12 cellular contexts compared by ENCODE assay signal in the genomic region with DNA sequence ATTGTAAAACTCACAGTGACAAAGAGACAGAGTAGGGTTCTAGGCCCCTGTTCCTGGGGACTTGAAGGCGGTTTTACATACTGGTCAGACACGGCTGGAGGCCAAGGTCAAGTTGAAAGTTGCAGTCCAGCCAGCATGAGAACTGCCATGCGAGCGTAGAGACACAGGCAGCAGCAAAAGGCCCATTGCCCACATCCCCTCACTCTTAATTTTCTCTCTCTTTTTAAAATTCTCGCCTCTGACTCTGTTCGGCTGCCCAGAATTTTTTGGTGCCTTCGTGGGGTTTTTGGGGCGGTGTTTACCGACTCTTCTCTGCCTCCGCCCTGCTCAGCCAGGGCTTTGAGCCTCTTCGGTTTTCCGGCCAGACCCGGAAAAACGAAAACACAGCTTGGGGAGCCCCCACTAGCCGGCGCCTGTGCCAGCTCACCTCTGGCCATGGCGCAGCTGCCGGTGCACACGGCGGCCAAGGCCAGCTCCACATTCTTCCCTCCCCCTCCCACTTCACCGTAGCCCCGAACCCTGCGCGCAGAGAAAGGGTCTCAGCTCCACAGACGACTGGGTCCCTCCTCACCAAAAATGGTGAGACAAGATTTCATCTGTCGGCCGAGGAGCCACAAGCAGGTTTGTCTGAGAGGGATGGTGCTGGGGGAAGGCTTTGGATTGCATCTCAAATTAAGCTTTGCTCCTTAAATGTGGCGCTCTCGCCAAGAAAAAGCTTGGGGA. TPM values are rescaled to one million over a fixed set of nuclear protein-coding genes. Genes with fewer than 3 reads are reported as not detected.
DNase-seq lines count a peak whose midpoint lies in the region; ATAC-seq and TF ChIP-seq lines count a peak whose summit lies in the region.
"Had no signal": no experiment of that assay in that cellular context is flagged by ENCODE, and none has a peak within 500 bp of the region (broad histone marks: within the 10 kb centered on the region; RNA-seq: fewer than 3 reads in every experiment).

No MANE protein-coding gene starts in this region.

- ATAC-seq in activated naive CD8-positive, alpha-beta T cell treated with anti-CD3 and anti-CD28 coated beads, Interleukin-2, amount 50 U/mL, for 24 hours, result no peak
- ATAC-seq in natural killer cell treated with Interleukin-12 subunit alpha and Interleukin-12 subunit beta and Interleukin-15 and Interleukin-18, amount 100 ng/mL, for 72 hours, result no peak
- ATAC-seq in GM21367 (IDR thresholded peaks at IDR 0.05; ENCODE audit: unreplicated experiment), result no peak

- H3K4me2 ChIP-seq in PC-9, result no peak overlapping the region

- no peaks in the 10 kb centered on the region; the same call in none of the 2 replicates for H3K36me3 ChIP-seq in HAP-1 (replicated peaks)
- no peaks in the 10 kb centered on the region for H3K36me3 ChIP-seq in PC-9 (ENCODE audit: low read depth)
- H3K36me3 ChIP-seq: neutrophil had no signal

- H3K27me3 ChIP-seq in HAP-1 (ENCODE audit: low read depth) (no peaks in the 10 kb centered on the region), PC-9 (ENCODE audit: insufficient read depth, low read depth) (peaks cover 19% of the 10 kb centered on the region; the same call in 1 of the 2 replicates)

- in situ Hi-C loops in HAP-1 (cut with MboI; ENCODE audit: low sequenced_read_pairs), result loop anchor here (10.0 kb wide), 2 partner anchors 383 to 543 kb away; partner anchors contain the start of gene TAX1BP1

- no peak overlapping the region for H2AFZ ChIP-seq in PC-9

- BruUV-seq in PC-9 (replicated peaks; lab: Mats Ljungman, UMichigan), result no TSS peak

- CTCF ChIA-PET in PC-9 (lab: Charles Lee), result no interaction called here

- peaks cover 40% of the 10 kb centered on the region for H3K4me1 ChIP-seq in HAP-1
- no peaks in the 10 kb centered on the region for H3K4me1 ChIP-seq in PC-9 (replicated peaks; ENCODE audit: insufficient read depth)

- H3F3A ChIP-seq in PC-9 (ENCODE audit: insufficient read depth, low read depth), result peaks cover 13% of the 10 kb centered on the region; the same call in 1 of the 2 replicates

- no peaks in the 10 kb centered on the region for H3K79me2 ChIP-seq in PC-9 (ENCODE audit: low read depth)

- no peak for TF ChIP-seq CTCF in PC-9 (conservative IDR thresholded peaks at IDR 0.05)

- H3K27me3 Mint-ChIP-seq in activated naive CD8-positive, alpha-beta T cell treated with anti-CD3 and anti-CD28 coated beads, Interleukin-2, amount 50 U/mL, for 24 hours, result peaks cover 83% of the 10 kb centered on the region
- H3K27me3 Mint-ChIP-seq in natural killer cell treated with Interleukin-12 subunit alpha and Interleukin-12 subunit beta and Interleukin-15 and Interleukin-18, amount 100 ng/mL, for 72 hours, result peaks cover 74 to 84% of the 10 kb centered on the region in 2 donors

- intact Hi-C loops in PC-9 (cut with micrococcal nuclease; ENCODE audit: unreplicated experiment), result loop anchor here (5.0 kb wide), 1 partner anchor 460 kb away; the partner anchor contains the start of gene HIBADH

- no peaks in the 10 kb centered on the region for H3K9me2 ChIP-seq in PC-9 (ENCODE audit: insufficient read depth)

- no peak overlapping the region for H3K27ac Mint-ChIP-seq in activated naive CD8-positive, alpha-beta T cell treated with anti-CD3 and anti-CD28 coated beads, Interleukin-2, amount 50 U/mL, for 24 hours
- no peak overlapping the region for H3K27ac Mint-ChIP-seq in natural killer cell treated with Interleukin-12 subunit alpha and Interleukin-12 subunit beta and Interleukin-15 and Interleukin-18, amount 100 ng/mL, for 72 hours

- H3K4me1 Mint-ChIP-seq in activated naive CD8-positive, alpha-beta T cell treated with anti-CD3 and anti-CD28 coated beads, Interleukin-2, amount 50 U/mL, for 24 hours, result peaks cover 42% of the 10 kb centered on the region
- H3K4me1 Mint-ChIP-seq in natural killer cell treated with Interleukin-12 subunit alpha and Interleukin-12 subunit beta and Interleukin-15 and Interleukin-18, amount 100 ng/mL, for 72 hours (ENCODE audit: low read depth in 2 of 2), result peaks cover 25 to 44% of the 10 kb centered on the region in 2 donors

- POLR2A ChIA-PET in PC-9 (lab: Charles Lee; ENCODE audit: unreplicated experiment), result no interaction called here

- H3K9me3 Mint-ChIP-seq in activated naive CD8-positive, alpha-beta T cell treated with anti-CD3 and anti-CD28 coated beads, Interleukin-2, amount 50 U/mL, for 24 hours, result no peaks in the 10 kb centered on the region
- no peaks in the 10 kb centered on the region for H3K9me3 Mint-ChIP-seq in natural killer cell treated with Interleukin-12 subunit alpha and Interleukin-12 subunit beta and Interleukin-15 and Interleukin-18, amount 100 ng/mL, for 72 hours

- no peaks in the 10 kb centered on the region for H4K20me1 ChIP-seq in PC-9 (ENCODE audit: insufficient read depth)

- H3K9me3 ChIP-seq in HAP-1 (no peaks in the 10 kb centered on the region), PC-9 (ENCODE audit: insufficient read depth, low read depth) (no peaks in the 10 kb centered on the region)
- H3K9me3 ChIP-seq: neutrophil had no signal

- no peak overlapping the region for H3K27ac ChIP-seq in PC-9
- H3K27ac ChIP-seq: neutrophil had no signal

- peak overlapping the region; percentile 17 for H3K4me3 Mint-ChIP-seq in activated naive CD8-positive, alpha-beta T cell treated with anti-CD3 and anti-CD28 coated beads, Interleukin-2, amount 50 U/mL, for 24 hours
- peak overlapping the region; percentile 83 for H3K4me3 Mint-ChIP-seq in natural killer cell treated with Interleukin-12 subunit alpha and Interleukin-12 subunit beta and Interleukin-15 and Interleukin-18, amount 100 ng/mL, for 72 hours

- DNase-seq in HAP-1 (ENCODE audit: low spot score in 2 of 2), result peak in 1 of 2 experiments; percentile 50
- DNase-seq in activated naive CD8-positive, alpha-beta T cell treated with anti-CD3 and anti-CD28 coated beads, Interleukin-2, amount 50 U/mL, for 24 hours, result no peak
- no peak for DNase-seq in natural killer cell treated with Interleukin-12 subunit alpha and Interleukin-12 subunit beta and Interleukin-15 and Interleukin-18, amount 100 ng/mL, for 72 hours (ENCODE audit: low spot score)
- no peak for DNase-seq in GOT3 (lab: John Stamatoyannopoulos, UW)
- no peak for DNase-seq in PC-9
- DNase-seq: activated CD4-positive, alpha-beta T cell treated with anti-CD3 and anti-CD28 coated beads for 4 hours; activated naive CD4-positive, alpha-beta T cell treated with anti-CD3 and anti-CD28 coated beads, Interleukin-2, amount 50 U/mL, for 16 hours; NCI-H1694 had no signal

- no peaks in the 10 kb centered on the region for H3K36me3 Mint-ChIP-seq in activated naive CD8-positive, alpha-beta T cell treated with anti-CD3 and anti-CD28 coated beads, Interleukin-2, amount 50 U/mL, for 24 hours (ENCODE audit: low read depth)
- H3K36me3 Mint-ChIP-seq in natural killer cell treated with Interleukin-12 subunit alpha and Interleukin-12 subunit beta and Interleukin-15 and Interleukin-18, amount 100 ng/mL, for 72 hours, result no peaks in the 10 kb centered on the region

- peak overlapping the region; percentile 54 for H3K4me3 ChIP-seq in HAP-1
- no peak overlapping the region for H3K4me3 ChIP-seq in PC-9

RNA-seq across cellular contexts. Expression of gene HOXA13, which starts 2.3 kb away (rescaled TPM):
- total RNA-seq in natural killer cell treated with Interleukin-12 subunit alpha and Interleukin-12 subunit beta and Interleukin-15 and Interleukin-18, amount 100 ng/mL, for 72 hours, result not detected
- total RNA-seq in PC-9 (2021), result 0.35 and 0.40 TPM in 2 replicates
- total RNA-seq: chondrocyte, fibroblast of lung had no signal

RNA-seq across cellular contexts. Expression of gene HOXA11, which starts 17.1 kb away (rescaled TPM):
- under 1 TPM; 0.20 to 0.76 TPM for total RNA-seq in natural killer cell treated with Interleukin-12 subunit alpha and Interleukin-12 subunit beta and Interleukin-15 and Interleukin-18, amount 100 ng/mL, for 72 hours
- total RNA-seq in PC-9 (2021), result 0.26 and 0.43 TPM in 2 replicates
- total RNA-seq: chondrocyte, fibroblast of lung had no signal

RNA-seq across cellular contexts. Expression of gene HOXA10, which starts 28.1 kb away (rescaled TPM):
- 1 to 10 TPM in 1 of 2 donors, under 1 TPM in 1; 0.88 to 1.3 TPM for total RNA-seq in natural killer cell treated with Interleukin-12 subunit alpha and Interleukin-12 subunit beta and Interleukin-15 and Interleukin-18, amount 100 ng/mL, for 72 hours
- not detected in 2 replicates for total RNA-seq in PC-9 (2021)

RNA-seq across cellular contexts. Expression of gene HOXA9, which starts 36.8 kb away (rescaled TPM):
- total RNA-seq in natural killer cell treated with Interleukin-12 subunit alpha and Interleukin-12 subunit beta and Interleukin-15 and Interleukin-18, amount 100 ng/mL, for 72 hours, result 1 to 10 TPM in 1 of 2 donors, not detected in 1; 2.4 TPM
- total RNA-seq in PC-9 (2021), result 1.9 and 2.5 TPM in 2 replicates
- total RNA-seq: chondrocyte, fibroblast of lung had no signal

RNA-seq across cellular contexts. Expression of gene EVX1, which starts 40.4 kb away (rescaled TPM):
- not detected for total RNA-seq in natural killer cell treated with Interleukin-12 subunit alpha and Interleukin-12 subunit beta and Interleukin-15 and Interleukin-18, amount 100 ng/mL, for 72 hours
- total RNA-seq in PC-9 (2021), result not detected in 2 replicates
- total RNA-seq: chondrocyte, fibroblast of lung had no signal
